ENCODE assay signal across 12 cellular contexts in the genomic region with DNA sequence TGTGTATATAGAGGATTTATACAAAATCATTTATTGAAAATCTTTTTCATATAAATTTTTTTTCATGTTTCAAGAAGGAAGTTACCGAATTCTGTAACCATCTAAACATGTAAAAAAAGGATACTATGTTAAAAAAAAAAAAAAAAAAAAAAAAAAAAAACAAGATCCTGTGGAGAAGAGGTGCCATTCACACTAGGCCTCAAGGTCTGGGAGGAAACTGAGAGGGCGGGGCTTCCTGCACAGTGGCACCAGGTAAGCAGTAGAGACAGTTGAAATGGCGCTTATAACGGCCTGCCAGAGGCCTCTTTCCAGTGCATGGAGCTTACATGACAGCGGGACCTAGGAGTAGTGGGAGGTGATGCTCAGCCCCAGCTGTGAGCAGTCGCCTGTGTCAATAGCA. TPM values are rescaled to one million over a fixed set of nuclear protein-coding genes. Genes with fewer than 3 reads are reported as not detected.
DNase-seq lines count a peak whose midpoint lies in the region; TF ChIP-seq lines count a peak whose summit lies in the region.
"Had no signal": no experiment of that assay in that cellular context is flagged by ENCODE, and none has a peak within 500 bp of the region (broad histone marks: within the 10 kb centered on the region; RNA-seq: fewer than 3 reads in every experiment).

No MANE protein-coding gene starts in this region.

- H3K27me3 ChIP-seq in esophagus muscularis mucosa (no peaks in the 10 kb centered on the region), uterus (no peaks in the 10 kb centered on the region), endodermal cell (ENCODE audit: control insufficient read depth, insufficient read depth, low read length, poor library complexity, severe bottlenecking) (no peaks in the 10 kb centered on the region)
- H3K27me3 ChIP-seq: stomach had no signal

- WGBS in esophagus muscularis mucosa, result 90% methylated on average over 6 of the region's 6 CpGs
- WGBS in endodermal cell (ENCODE audit: insufficient coverage in 1 of 2, insufficient read length in 1 of 2), 2 experiments, result 94 to 96% methylated on average over 3 to 5 of the region's 6 CpGs

- H3K4me3 ChIP-seq in esophagus muscularis mucosa, result no peak overlapping the region
- H3K4me3 ChIP-seq in uterus, result no peak overlapping the region
- H3K4me3 ChIP-seq in endodermal cell (ENCODE audit: low read length), result no peak overlapping the region
- H3K4me3 ChIP-seq: stomach had no signal

- no peak overlapping the region for H3K4me3 Mint-ChIP-seq in endodermal cell

- no peaks in the 10 kb centered on the region for H3K4me1 Mint-ChIP-seq in endodermal cell

- no peaks in the 10 kb centered on the region for H3K27me3 Mint-ChIP-seq in endodermal cell (ENCODE audit: insufficient read depth)

- H3K36me3 Mint-ChIP-seq in endodermal cell (ENCODE audit: low read depth), result peaks cover 30% of the 10 kb centered on the region

- H3K9me3 ChIP-seq in esophagus muscularis mucosa, result no peaks in the 10 kb centered on the region
- H3K9me3 ChIP-seq in uterus, result no peaks in the 10 kb centered on the region
- H3K9me3 ChIP-seq in endodermal cell (ENCODE audit: control insufficient read depth, low read length), result no peaks in the 10 kb centered on the region
- H3K9me3 ChIP-seq: stomach had no signal

- H3K27ac Mint-ChIP-seq in endodermal cell, result no peak overlapping the region

- TF ChIP-seq POLR2A in esophagus muscularis mucosa (IDR thresholded peaks at IDR 0.05; ENCODE audit: low read depth) (no peak), uterus (IDR thresholded peaks at IDR 0.05) (no peak)

- no peak for TF ChIP-seq CTCF in esophagus muscularis mucosa (IDR thresholded peaks at IDR 0.05)
- TF ChIP-seq CTCF in uterus (IDR thresholded peaks at IDR 0.05), result no peak
- no peak for TF ChIP-seq CTCF in endodermal cell (conservative IDR thresholded peaks at IDR 0.05)

- DNase-seq in stimulated activated CD8-positive, alpha-beta memory T cell treated with anti-CD3 and anti-CD28 coated beads, Interleukin-12 subunit alpha, Interleukin-12 subunit beta, amount 100 ng/mL, for 1 hour (ENCODE audit: low read depth), result peak; percentile 18
- DNase-seq in stimulated activated CD8-positive, alpha-beta memory T cell treated with anti-CD3 and anti-CD28 coated beads, Interleukin-4, amount 100 ng/mL, for 48 hours, result no peak
- DNase-seq in T-helper 9 cell, result peak; percentile 27
- no peak for DNase-seq in esophagus muscularis mucosa (ENCODE audit: extremely low spot score)
- DNase-seq in uterus, result no peak
- DNase-seq in NCI-H774 (lab: John Stamatoyannopoulos, UW), result no peak
- DNase-seq in endodermal cell, result no peak
- DNase-seq: GF-D8, glutamatergic neuron, NCI-H69, stomach had no signal

- no peak for TF ChIP-seq EP300 in esophagus muscularis mucosa (IDR thresholded peaks at IDR 0.05)

- H3K36me3 ChIP-seq in esophagus muscularis mucosa (peaks cover 4 to 16% (median 10%) of the 10 kb centered on the region in 4 donors), uterus (no peaks in the 10 kb centered on the region), endodermal cell (ENCODE audit: control insufficient read depth, insufficient read depth, low read length) (peaks cover 36% of the 10 kb centered on the region)

- H3K27ac ChIP-seq in esophagus muscularis mucosa (replicated peaks in 1 of 4), result peak overlapping the region; percentile 49 to 72 (median 58)
- peak overlapping the region; percentile 63 to 87 for H3K27ac ChIP-seq in uterus
- no peak overlapping the region for H3K27ac ChIP-seq in endodermal cell (ENCODE audit: low read depth, low read length)
- H3K27ac ChIP-seq: RWPE1 had no signal

- H3K4me1 ChIP-seq in esophagus muscularis mucosa, result peaks cover 0 to 35% (median 28%) of the 10 kb centered on the region in 4 donors
- no peaks in the 10 kb centered on the region for H3K4me1 ChIP-seq in uterus
- H3K4me1 ChIP-seq in endodermal cell (ENCODE audit: control insufficient read depth, insufficient read depth, low read length), result no peaks in the 10 kb centered on the region

- intact Hi-C loops in esophagus muscularis mucosa (cut with DNase I), result no loop called here
- intact Hi-C loops in uterus (cut with DNase I; ENCODE audit: low total_unique reads), result no loop called here

- H3K9ac ChIP-seq in endodermal cell (ENCODE audit: extremely low read depth, low read length, poor library complexity, severe bottlenecking), result no peak overlapping the region

- H3K9me3 Mint-ChIP-seq in endodermal cell, result peaks cover 43% of the 10 kb centered on the region

RNA-seq across cellular contexts. Expression of gene TRAPPC2, which starts 17.5 kb away (rescaled TPM):
- total RNA-seq in esophagus muscularis mucosa (10 to 100 TPM; 13.1 to 20.4 (median 15.2) TPM), uterus (10 to 100 TPM in 3 of 4 donors, 1 to 10 TPM in 1; 5.6 to 48.0 (median 22.8) TPM), endodermal cell (10 to 100 TPM; 12.8 to 14.7 TPM)
- polyA plus RNA-seq in endodermal cell (2013, experiment 1 of 2), result 16.2 TPM
- polyA plus RNA-seq in endodermal cell (2013, experiment 2 of 2), result 13.9 TPM

RNA-seq across cellular contexts. Expression of gene OFD1, which starts 17.6 kb away (rescaled TPM):
- total RNA-seq in esophagus muscularis mucosa (10 to 100 TPM; 12.6 to 17.2 (median 14.8) TPM), uterus (100 to 1,000 TPM in 1 of 4 donors, 10 to 100 TPM in 3; 24.1 to 172 (median 49.7) TPM), endodermal cell (10 to 100 TPM; 25.9 to 29.7 TPM)
- 23.3 TPM for polyA plus RNA-seq in endodermal cell (2013, experiment 1 of 2)
- 23.1 TPM for polyA plus RNA-seq in endodermal cell (2013, experiment 2 of 2)

RNA-seq across cellular contexts. Expression of gene RAB9A, which starts 28.0 kb away (rescaled TPM):
- total RNA-seq in esophagus muscularis mucosa (10 to 100 TPM; 20.8 to 33.1 (median 25.4) TPM), uterus (10 to 100 TPM; 27.2 to 40.2 (median 28.2) TPM), endodermal cell (10 to 100 TPM; 22.3 to 28.0 TPM)
- 27.5 TPM for polyA plus RNA-seq in endodermal cell (2013, experiment 1 of 2)
- 24.1 TPM for polyA plus RNA-seq in endodermal cell (2013, experiment 2 of 2)

Comparison
In these comparisons a context has a peak if more than half of its experiments do, and no peak if none do; other contexts are left out.
1. DNase-seq: peak in stimulated activated CD8-positive, alpha-beta memory T cell treated with anti-CD3 and anti-CD28 coated beads, Interleukin-12 subunit alpha, Interleukin-12 subunit beta, amount 100 ng/mL, for 1 hour (single experiment) and T-helper 9 cell (single experiment); none in stimulated activated CD8-positive, alpha-beta memory T cell treated with anti-CD3 and anti-CD28 coated beads, Interleukin-4, amount 100 ng/mL, for 48 hours (single experiment), esophagus muscularis mucosa (single experiment), uterus (0 of 2), NCI-H774 (single experiment) and endodermal cell (single experiment).